Comparison of ENCODE assay signal across 8 cellular contexts in the genomic region with DNA sequence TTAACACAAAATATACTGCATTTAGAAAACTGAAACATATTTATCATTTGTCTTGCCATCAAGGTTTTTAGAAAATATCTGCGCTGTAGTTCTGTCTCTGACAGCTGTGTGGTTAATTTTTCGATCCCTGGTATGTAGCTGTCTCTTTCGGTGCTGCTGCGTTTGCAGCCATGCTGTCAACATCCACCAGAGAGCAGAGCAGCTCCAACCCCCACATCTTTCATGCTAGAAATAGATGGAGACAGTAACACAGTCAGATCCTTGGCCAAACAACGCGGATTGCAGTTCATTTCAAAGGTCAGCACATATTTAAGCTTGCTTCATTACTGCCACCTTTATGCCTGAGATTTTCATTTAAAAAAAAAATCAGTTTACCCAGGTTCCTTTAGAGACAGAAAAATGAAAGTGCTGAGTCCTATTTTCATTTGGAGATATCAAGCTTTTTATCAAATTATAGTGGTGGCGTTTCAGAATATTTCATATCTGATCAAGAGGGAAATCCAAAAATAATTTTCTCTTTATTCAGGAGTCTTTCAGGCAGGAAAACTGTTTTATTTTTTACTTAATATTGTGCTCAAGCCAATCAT.
DNase-seq lines count a peak whose midpoint lies in the region; ATAC-seq and TF ChIP-seq lines count a peak whose summit lies in the region.

No MANE protein-coding gene starts in this region.

- TF ChIP-seq CTCF in astrocyte of the spinal cord (IDR thresholded peaks at IDR 0.05; ENCODE audit: low read depth, low read length), result peak; percentile 64
- TF ChIP-seq CTCF in Peyer's patch (IDR thresholded peaks at IDR 0.05), result no peak
- TF ChIP-seq CTCF in PC-9 (conservative IDR thresholded peaks at IDR 0.05), result no peak

- peak; percentile 63 for ATAC-seq in GM19463 (IDR thresholded peaks at IDR 0.05; ENCODE audit: unreplicated experiment)
- no peak for ATAC-seq in HG03108 (IDR thresholded peaks at IDR 0.05; ENCODE audit: unreplicated experiment)

- H3K27me3 ChIP-seq in Peyer's patch, result no peaks in the 10 kb centered on the region
- no peaks in the 10 kb centered on the region for H3K27me3 ChIP-seq in PC-9 (ENCODE audit: insufficient read depth, low read depth)

- H3K9me2 ChIP-seq in PC-9 (ENCODE audit: insufficient read depth), result no peaks in the 10 kb centered on the region

- BruUV-seq in PC-9 (replicated peaks; lab: Mats Ljungman, UMichigan), result no TSS peak

- no peak overlapping the region for H3K4me2 ChIP-seq in PC-9

- POLR2A ChIA-PET in PC-9 (lab: Charles Lee; ENCODE audit: unreplicated experiment), result no interaction called here

- in situ Hi-C loops in astrocyte of the spinal cord (cut with HindIII; ENCODE audit: low sequenced_read_pairs), result no loop called here

- peak; percentile 7 for DNase-seq in AG08396 (ENCODE audit: low spot score)
- DNase-seq in NCI-H2081 (lab: John Stamatoyannopoulos, UW), result peak; percentile 53 to 82
- DNase-seq in astrocyte of the spinal cord (ENCODE audit: low read depth, low spot score), result peak; percentile 38
- DNase-seq in lung microvascular endothelial cell (ENCODE audit: low read depth in 2 of 2), result peak; percentile 26 to 30
- DNase-seq in Peyer's patch, result no peak
- DNase-seq in PC-9, result no peak

- H3K79me2 ChIP-seq in PC-9 (ENCODE audit: low read depth), result no peaks in the 10 kb centered on the region

- H3K36me3 ChIP-seq in Peyer's patch, result no peaks in the 10 kb centered on the region
- no peaks in the 10 kb centered on the region for H3K36me3 ChIP-seq in PC-9 (ENCODE audit: low read depth)

- H3K4me1 ChIP-seq in Peyer's patch (no peaks in the 10 kb centered on the region), PC-9 (replicated peaks; ENCODE audit: insufficient read depth) (no peaks in the 10 kb centered on the region)

- H3K4me3 ChIP-seq in astrocyte of the spinal cord (ENCODE audit: low read depth, low read length), result no peak overlapping the region
- H3K4me3 ChIP-seq in Peyer's patch, result no peak overlapping the region
- no peak overlapping the region for H3K4me3 ChIP-seq in PC-9

- H4K20me1 ChIP-seq in PC-9 (ENCODE audit: insufficient read depth), result no peaks in the 10 kb centered on the region

- H3K27ac ChIP-seq in Peyer's patch (no peak overlapping the region), PC-9 (no peak overlapping the region)

- no peaks in the 10 kb centered on the region for H3F3A ChIP-seq in PC-9 (ENCODE audit: insufficient read depth, low read depth)

- intact Hi-C loops in PC-9 (cut with micrococcal nuclease; ENCODE audit: unreplicated experiment), result no loop called here

- no peak overlapping the region; the same call in 1 of the 2 replicates for H2AFZ ChIP-seq in PC-9

- no peak for TF ChIP-seq POLR2A in Peyer's patch (IDR thresholded peaks at IDR 0.05)

- CTCF ChIA-PET in PC-9 (lab: Charles Lee), result interaction anchor here (0.7 kb wide), 1 partner anchor 528 kb away, joined by 3 read pairs; no protein-coding TSS in a partner anchor

- H3K9me3 ChIP-seq in Peyer's patch, result no peaks in the 10 kb centered on the region
- H3K9me3 ChIP-seq in PC-9 (ENCODE audit: insufficient read depth, low read depth), result no peaks in the 10 kb centered on the region

Comparison
In these comparisons a context has a peak if more than half of its experiments do, and no peak if none do; other contexts are left out.
1. DNase-seq: peak in AG08396 (single experiment), NCI-H2081 (2 of 2), astrocyte of the spinal cord (single experiment) and lung microvascular endothelial cell (2 of 2); none in Peyer's patch (0 of 3) and PC-9 (0 of 2).